8 cellular contexts compared by ENCODE assay signal in the genomic region with DNA sequence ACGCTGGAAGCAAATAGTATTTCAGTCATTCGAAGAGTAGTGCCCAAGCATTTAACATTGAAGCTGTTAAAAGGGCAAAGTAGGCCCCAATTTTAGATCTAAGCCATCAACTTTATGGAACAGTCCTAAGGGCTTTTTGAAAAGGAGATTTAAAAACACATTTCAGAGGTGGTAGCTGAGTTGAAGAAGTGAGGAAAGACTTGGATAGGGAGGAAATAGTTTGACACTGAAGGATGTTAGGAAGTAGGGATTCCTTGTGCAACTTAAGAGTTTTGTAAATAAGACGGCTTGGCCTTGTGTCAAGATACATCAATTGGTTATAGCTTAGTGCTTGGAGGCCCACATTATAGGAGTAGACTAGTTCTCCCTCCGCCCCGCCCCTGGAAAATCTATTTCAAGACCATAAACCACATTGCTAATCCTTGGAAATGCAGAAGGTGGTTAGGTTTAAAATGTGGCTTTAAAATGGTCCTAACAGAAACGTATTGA. TPM values are rescaled to one million over a fixed set of nuclear protein-coding genes. Genes with fewer than 3 reads are reported as not detected.
DNase-seq lines count a peak whose midpoint lies in the region; ATAC-seq and TF ChIP-seq lines count a peak whose summit lies in the region.

No MANE protein-coding gene starts in this region.

- no TSS peak for BruUV-seq in PC-3 (replicated peaks; lab: Mats Ljungman, UMichigan)

- peaks cover 28% of the 10 kb centered on the region for H3K4me1 Mint-ChIP-seq in GM23338
- peaks cover 34% of the 10 kb centered on the region for H3K4me1 Mint-ChIP-seq in dendritic cell treated with granulocyte-macrophage colony-stimulating factor and Interleukin-4, amounts not matched to agents 40 ng/mL and 50 ng/mL, for 4 days (ENCODE audit: low read depth)

- peaks cover 17% of the 10 kb centered on the region for H4K20me1 ChIP-seq in GM23338 (replicated peaks; ENCODE audit: insufficient read depth)
- peaks cover 15% of the 10 kb centered on the region for H4K20me1 ChIP-seq in PC-3 (ENCODE audit: low read length)

- H3K9me3 Mint-ChIP-seq in GM23338 = peaks cover 4% of the 10 kb centered on the region; the same call in 1 of the 3 replicates
- H3K9me3 Mint-ChIP-seq in dendritic cell treated with granulocyte-macrophage colony-stimulating factor and Interleukin-4, amounts not matched to agents 40 ng/mL and 50 ng/mL, for 4 days = no peaks in the 10 kb centered on the region

- DNase-seq in AML-193 (lab: John Stamatoyannopoulos, UW) = peak; percentile 32 to 57
- DNase-seq in GM23338 (ENCODE audit: low spot score) = no peak
- DNase-seq in PC-3 = peak; percentile 49
- no peak for DNase-seq in NCI-H1048 (lab: John Stamatoyannopoulos, UW)
- no peak for DNase-seq in stimulated activated CD4-positive, alpha-beta T cell treated with anti-CD3 and anti-CD28 coated beads, Interleukin-4, amount 100 ng/mL, for 4 hours
- no peak for DNase-seq in kidney tubule cell (ENCODE audit: low spot score)

- intact Hi-C loops in PC-3 (cut with micrococcal nuclease) = loop anchor here (2.0 kb wide), 2 partner anchors 57 to 103 kb away; a partner anchor contains a TSS
- intact Hi-C loops in dendritic cell treated with granulocyte-macrophage colony-stimulating factor and Interleukin-4, amounts not matched to agents 40 ng/mL and 50 ng/mL, for 4 days (cut with micrococcal nuclease) = loop anchor here (1.0 to 2.0 kb wide), 2 partner anchors 57 to 63 kb away; a partner anchor contains a TSS

- H2AFZ ChIP-seq in GM23338 (peak overlapping the region; percentile 68; the same call in 1 of the 2 replicates), PC-3 (ENCODE audit: low read length) (peak overlapping the region; percentile 95)

- peaks cover 27% of the 10 kb centered on the region for H3K36me3 ChIP-seq in GM23338 (ENCODE audit: insufficient read depth)
- H3K36me3 ChIP-seq in PC-3 (ENCODE audit: low read depth, low read length) = peaks cover 29% of the 10 kb centered on the region
- peaks cover 22 to 28% of the 10 kb centered on the region in 2 donors for H3K36me3 ChIP-seq in muscle layer of duodenum (ENCODE audit: control insufficient read depth in 1 of 2, insufficient read depth in 2 of 2, low read length in 2 of 2)

- peaks cover 27% of the 10 kb centered on the region for H3K27me3 Mint-ChIP-seq in GM23338 (ENCODE audit: insufficient read depth, low read depth, poor library complexity)
- H3K27me3 Mint-ChIP-seq in dendritic cell treated with granulocyte-macrophage colony-stimulating factor and Interleukin-4, amounts not matched to agents 40 ng/mL and 50 ng/mL, for 4 days = no peaks in the 10 kb centered on the region

- H3F3A ChIP-seq in GM23338 (replicated peaks; ENCODE audit: low read depth) (peaks cover 30% of the 10 kb centered on the region), PC-3 (ENCODE audit: low read length, unreplicated experiment) (peaks cover 12% of the 10 kb centered on the region)

- H3K27me3 ChIP-seq in GM23338 (ENCODE audit: insufficient read depth) (no peaks in the 10 kb centered on the region), PC-3 (ENCODE audit: low read length) (no peaks in the 10 kb centered on the region), muscle layer of duodenum (ENCODE audit: low read depth, low read length) (no peaks in the 10 kb centered on the region)

- H3K4me3 Mint-ChIP-seq in GM23338 = peak overlapping the region; percentile 66
- peak overlapping the region; percentile 93 for H3K4me3 Mint-ChIP-seq in dendritic cell treated with granulocyte-macrophage colony-stimulating factor and Interleukin-4, amounts not matched to agents 40 ng/mL and 50 ng/mL, for 4 days

- H3K36me3 Mint-ChIP-seq in GM23338 (ENCODE audit: low read depth) = peaks cover 42% of the 10 kb centered on the region
- peaks cover 44% of the 10 kb centered on the region for H3K36me3 Mint-ChIP-seq in dendritic cell treated with granulocyte-macrophage colony-stimulating factor and Interleukin-4, amounts not matched to agents 40 ng/mL and 50 ng/mL, for 4 days (ENCODE audit: low read depth)

- peak overlapping the region; percentile 100 for H3K4me3 ChIP-seq in GM23338
- H3K4me3 ChIP-seq in PC-3 (ENCODE audit: low read length) = peak overlapping the region; percentile 84
- peak overlapping the region; percentile 48 to 96 for H3K4me3 ChIP-seq in muscle layer of duodenum (ENCODE audit: low read depth in 1 of 2, low read length in 2 of 2)

- TF ChIP-seq CTCF in GM23338 (conservative IDR thresholded peaks at IDR 0.05; ENCODE audit: low read depth in 2 of 2) (no peak), PC-3 (conservative IDR thresholded peaks at IDR 0.05; ENCODE audit: low read depth, low read length) (no peak)

- peak overlapping the region; percentile 84 for H3K4me2 ChIP-seq in GM23338
- H3K4me2 ChIP-seq in PC-3 (ENCODE audit: low read length) = peak overlapping the region; percentile 97

- H3K4me1 ChIP-seq in GM23338 (ENCODE audit: insufficient read depth) = peaks cover 9% of the 10 kb centered on the region
- peaks cover 31% of the 10 kb centered on the region for H3K4me1 ChIP-seq in PC-3 (ENCODE audit: insufficient read depth, low read length)
- peaks cover 0 to 25% of the 10 kb centered on the region in 2 donors for H3K4me1 ChIP-seq in muscle layer of duodenum (ENCODE audit: control insufficient read depth in 1 of 2, insufficient read depth in 2 of 2, low read length in 2 of 2)

- H3K79me2 ChIP-seq in GM23338 (replicated peaks; ENCODE audit: insufficient read depth) = peaks cover 28% of the 10 kb centered on the region
- peaks cover 50% of the 10 kb centered on the region for H3K79me2 ChIP-seq in PC-3 (ENCODE audit: low read length)

- H3K27ac Mint-ChIP-seq in GM23338 = no peak overlapping the region
- H3K27ac Mint-ChIP-seq in dendritic cell treated with granulocyte-macrophage colony-stimulating factor and Interleukin-4, amounts not matched to agents 40 ng/mL and 50 ng/mL, for 4 days = peak overlapping the region; percentile 100

- CTCF ChIA-PET in PC-3 (lab: Charles Lee) = interaction anchor here (0.6 to 1.0 kb wide), 4 partner anchors 21 to 128 kb away, joined by 3 to 7 read pairs (median 3); a partner anchor contains a TSS

- peak overlapping the region; percentile 100 for H3K9ac ChIP-seq in PC-3 (ENCODE audit: low read length)

- no peaks in the 10 kb centered on the region; the same call in 1 of the 2 replicates for H3K9me2 ChIP-seq in GM23338 (ENCODE audit: insufficient read depth)
- no peaks in the 10 kb centered on the region for H3K9me2 ChIP-seq in PC-3 (replicated peaks; ENCODE audit: low read length)

- H3K27ac ChIP-seq in GM23338 (ENCODE audit: low read depth) = no peak overlapping the region
- peak overlapping the region; percentile 37 for H3K27ac ChIP-seq in PC-3 (ENCODE audit: low read length)
- peak overlapping the region; percentile 66 for H3K27ac ChIP-seq in muscle layer of duodenum (ENCODE audit: low read length)

- no peaks in the 10 kb centered on the region for H3K9me3 ChIP-seq in PC-3 (ENCODE audit: low read length)
- no peaks in the 10 kb centered on the region for H3K9me3 ChIP-seq in muscle layer of duodenum (ENCODE audit: control insufficient read depth in 1 of 2, low read length in 2 of 2)

- POLR2A ChIA-PET in PC-3 (lab: Charles Lee; ENCODE audit: unreplicated experiment) = interaction anchor here (0.9 kb wide), 1 partner anchor 113 kb away, joined by 6 read pairs; no protein-coding TSS in a partner anchor

- no peak for ATAC-seq in GM23338
- ATAC-seq in PC-3 = no peak

TF ChIP-seq in GM23338, 12 proteins besides CTCF, POLR2A, EP300 and RAD21 (continues in another document):
- no peak for TF ChIP-seq ZNF331 (CRISPR knock-in tag; IDR thresholded peaks at IDR 0.05; ENCODE audit: low read depth)
- TF ChIP-seq, protein P1, sequence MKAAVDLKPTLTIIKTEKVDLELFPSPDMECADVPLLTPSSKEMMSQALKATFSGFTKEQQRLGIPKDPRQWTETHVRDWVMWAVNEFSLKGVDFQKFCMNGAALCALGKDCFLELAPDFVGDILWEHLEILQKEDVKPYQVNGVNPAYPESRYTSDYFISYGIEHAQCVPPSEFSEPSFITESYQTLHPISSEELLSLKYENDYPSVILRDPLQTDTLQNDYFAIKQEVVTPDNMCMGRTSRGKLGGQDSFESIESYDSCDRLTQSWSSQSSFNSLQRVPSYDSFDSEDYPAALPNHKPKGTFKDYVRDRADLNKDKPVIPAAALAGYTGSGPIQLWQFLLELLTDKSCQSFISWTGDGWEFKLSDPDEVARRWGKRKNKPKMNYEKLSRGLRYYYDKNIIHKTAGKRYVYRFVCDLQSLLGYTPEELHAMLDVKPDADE (IDR thresholded peaks at IDR 0.05) = no peak
- no peak for TF ChIP-seq POLR2AphosphoS5 (IDR thresholded peaks at IDR 0.05; ENCODE audit: low read depth)

RNA-seq across cellular contexts. Expression of a gene that starts 0.8 kb away (rescaled TPM):
- total RNA-seq in GM23338 (2014; rRNA removed; shearing (Covaris generic)) = 2,341 and 2,718 TPM in 2 replicates
- polyA plus RNA-seq in GM23338 (2016; fragmentation: Nextera tagmentation; extraction: Ambion mirVana) = 1,008 and 1,116 TPM in 2 replicates
- total RNA-seq in PC-3 (2014; rRNA removed) = 4,374 and 4,720 TPM in 2 replicates

RNA-seq across cellular contexts. Expression of a gene that starts 21.4 kb away (rescaled TPM):
- 33.9 and 57.0 TPM in 2 replicates for total RNA-seq in GM23338 (2014; rRNA removed; shearing (Covaris generic))
- polyA plus RNA-seq in GM23338 (2016; fragmentation: Nextera tagmentation; extraction: Ambion mirVana) = 19.8 and 24.3 TPM in 2 replicates
- total RNA-seq in PC-3 (2014; rRNA removed) = 17.1 and 18.5 TPM in 2 replicates

RNA-seq across cellular contexts. Expression of a gene that starts 37.4 kb away (rescaled TPM):
- total RNA-seq in GM23338 (2014; rRNA removed; shearing (Covaris generic)) = not detected in 2 replicates
- polyA plus RNA-seq in GM23338 (2016; fragmentation: Nextera tagmentation; extraction: Ambion mirVana) = 0.09 TPM in 1 of 2 replicates, not detected in the other
- total RNA-seq in PC-3 (2014; rRNA removed) = 0.04 and 0.23 TPM in 2 replicates

RNA-seq across cellular contexts. Expression of a gene that starts 56.9 kb away (rescaled TPM):
- 386 and 424 TPM in 2 replicates for total RNA-seq in GM23338 (2014; rRNA removed; shearing (Covaris generic))
- 189 TPM in 2 replicates for polyA plus RNA-seq in GM23338 (2016; fragmentation: Nextera tagmentation; extraction: Ambion mirVana)
- 46.1 and 46.9 TPM in 2 replicates for total RNA-seq in PC-3 (2014; rRNA removed)

Comparison
In these comparisons a context has a peak if more than half of its experiments do, and no peak if none do; other contexts are left out.
1. DNase-seq: peak in AML-193 (2 of 2) and PC-3 (single experiment); none in GM23338 (single experiment), NCI-H1048 (single experiment), stimulated activated CD4-positive, alpha-beta T cell treated with anti-CD3 and anti-CD28 coated beads, Interleukin-4, amount 100 ng/mL, for 4 hours (0 of 2) and kidney tubule cell (single experiment).
2. Peak in every context shown above with its lines, with median percentiles within 50 percentile points of each other: H3K4me3 ChIP-seq.